16 cellular contexts compared by ENCODE assay signal in genomic region chr6:110033749-110034636, GRCh38. TPM values are rescaled to one million over a fixed set of nuclear protein-coding genes. Genes with fewer than 3 reads are reported as not detected.
DNase-seq lines count a peak whose midpoint lies in the region; ATAC-seq and TF ChIP-seq lines count a peak whose summit lies in the region.
"Had no signal": no experiment of that assay in that cellular context is flagged by ENCODE, and none has a peak within 500 bp of the region (broad histone marks: within the 10 kb centered on the region; RNA-seq: fewer than 3 reads in every experiment).

No MANE protein-coding gene starts in this region.

- no peak overlapping the region for H3K4me2 ChIP-seq in mesendoderm (ENCODE audit: low read length)
- no peak overlapping the region for H3K4me2 ChIP-seq in parathyroid adenoma (ENCODE audit: low read length)
- H3K4me2 ChIP-seq: BLaER1 treated with 17β-estradiol and CSF1 and Interleukin-3, amounts not matched to agents 10 nM and 100 nM had no signal

- no peak overlapping the region for H2BK120ac ChIP-seq in mesendoderm (ENCODE audit: low read depth, low read length)

- no peaks in the 10 kb centered on the region for H3K36me3 ChIP-seq in mesendoderm (ENCODE audit: control insufficient read depth, insufficient read depth, low read length)
- no peaks in the 10 kb centered on the region for H3K36me3 ChIP-seq in parathyroid adenoma (ENCODE audit: control insufficient read depth, insufficient read depth, low read length)
- H3K36me3 ChIP-seq in WERI-Rb-1 = no peaks in the 10 kb centered on the region
- H3K36me3 ChIP-seq in MG63 = no peaks in the 10 kb centered on the region
- H3K36me3 ChIP-seq: BLaER1 treated with 17β-estradiol and CSF1 and Interleukin-3, amounts not matched to agents 10 nM and 100 nM had no signal

- no peaks in the 10 kb centered on the region for H3K79me1 ChIP-seq in mesendoderm (ENCODE audit: low read length)

- H3K9ac ChIP-seq in mesendoderm (ENCODE audit: low read length) = no peak overlapping the region
- no peak overlapping the region for H3K9ac ChIP-seq in parathyroid adenoma
- H3K9ac ChIP-seq: BLaER1 treated with 17β-estradiol and CSF1 and Interleukin-3, amounts not matched to agents 10 nM and 100 nM; GM23248 had no signal

- ATAC-seq in natural killer cell treated with Interleukin-12 subunit alpha and Interleukin-12 subunit beta and Interleukin-15 and Interleukin-18, amount 100 ng/mL, for 72 hours = peak; percentile 20 to 32
- no peak for ATAC-seq in natural killer cell
- ATAC-seq in stimulated activated naive CD8-positive, alpha-beta T cell treated with anti-CD3 and anti-CD28 coated beads, Interleukin-15, amount 100 ng/mL, for 72 hours = no peak

- H3K4me1 Mint-ChIP-seq in natural killer cell treated with Interleukin-12 subunit alpha and Interleukin-12 subunit beta and Interleukin-15 and Interleukin-18, amount 100 ng/mL, for 72 hours (ENCODE audit: low read depth in 2 of 2) = peaks cover 5 to 8% of the 10 kb centered on the region in 2 donors
- peaks cover 6 to 11% of the 10 kb centered on the region in 2 donors for H3K4me1 Mint-ChIP-seq in natural killer cell
- peaks cover 20% of the 10 kb centered on the region for H3K4me1 Mint-ChIP-seq in stimulated activated naive CD8-positive, alpha-beta T cell treated with anti-CD3 and anti-CD28 coated beads, Interleukin-15, amount 100 ng/mL, for 72 hours

- H3K27ac Mint-ChIP-seq in natural killer cell treated with Interleukin-12 subunit alpha and Interleukin-12 subunit beta and Interleukin-15 and Interleukin-18, amount 100 ng/mL, for 72 hours = peak overlapping the region in 1 of 2 donors; percentile 13
- H3K27ac Mint-ChIP-seq in natural killer cell = peak overlapping the region in 1 of 2 donors; percentile 7
- H3K27ac Mint-ChIP-seq in stimulated activated naive CD8-positive, alpha-beta T cell treated with anti-CD3 and anti-CD28 coated beads, Interleukin-15, amount 100 ng/mL, for 72 hours = peak overlapping the region in 1 of 2 donors; percentile 81
- H3K27ac Mint-ChIP-seq: CD4-positive, CD25-positive, alpha-beta regulatory T cell had no signal

- intact Hi-C loops in natural killer cell (cut with micrococcal nuclease) = no loop called here

- H3K27me3 ChIP-seq in mesendoderm (ENCODE audit: insufficient read depth, low read length, poor library complexity) = no peaks in the 10 kb centered on the region
- H3K27me3 ChIP-seq in parathyroid adenoma (ENCODE audit: control insufficient read depth, insufficient read depth, low read length) = no peaks in the 10 kb centered on the region
- no peaks in the 10 kb centered on the region for H3K27me3 ChIP-seq in WERI-Rb-1 (ENCODE audit: insufficient read depth, low read depth, severe bottlenecking)
- no peaks in the 10 kb centered on the region for H3K27me3 ChIP-seq in MG63
- H3K27me3 ChIP-seq: BLaER1 treated with 17β-estradiol and CSF1 and Interleukin-3, amounts not matched to agents 10 nM and 100 nM had no signal

- TF ChIP-seq CTCF in natural killer cell (IDR thresholded peaks at IDR 0.05) (no peak), parathyroid adenoma (IDR thresholded peaks at IDR 0.05) (no peak), WERI-Rb-1 (IDR thresholded peaks at IDR 0.05; ENCODE audit: low read depth, low read length) (no peak)

- no CpG with 5 or more reads among the region's 10 CpGs for WGBS in mesendoderm (ENCODE audit: extremely low coverage, insufficient coverage, low lambda C conversion rate)

- peak overlapping the region; percentile 60 for H2AFZ ChIP-seq in parathyroid adenoma
- H2AFZ ChIP-seq: GM23248 had no signal

- H3K18ac ChIP-seq in mesendoderm (ENCODE audit: low read length) = no peak overlapping the region

- H3K4me3 ChIP-seq in mesendoderm (ENCODE audit: low read length) (no peak overlapping the region), parathyroid adenoma (ENCODE audit: low read depth, low read length) (no peak overlapping the region), WERI-Rb-1 (ENCODE audit: low read depth, low read length) (no peak overlapping the region), MG63 (no peak overlapping the region)
- H3K4me3 ChIP-seq: BLaER1 treated with 17β-estradiol and CSF1 and Interleukin-3, amounts not matched to agents 10 nM and 100 nM; GM23248 had no signal

- H3K27ac ChIP-seq in mesendoderm (ENCODE audit: low read depth, low read length) = no peak overlapping the region
- no peak overlapping the region for H3K27ac ChIP-seq in parathyroid adenoma
- no peak overlapping the region for H3K27ac ChIP-seq in WERI-Rb-1
- H3K27ac ChIP-seq: BLaER1 treated with 17β-estradiol and CSF1 and Interleukin-3, amounts not matched to agents 10 nM and 100 nM; GM23248 had no signal

- H4K5ac ChIP-seq in mesendoderm (ENCODE audit: low read length) = no peak overlapping the region

- no peak overlapping the region for H3K56ac ChIP-seq in mesendoderm (ENCODE audit: low read length)

- H3K36me3 Mint-ChIP-seq in natural killer cell treated with Interleukin-12 subunit alpha and Interleukin-12 subunit beta and Interleukin-15 and Interleukin-18, amount 100 ng/mL, for 72 hours = no peaks in the 10 kb centered on the region
- H3K36me3 Mint-ChIP-seq in natural killer cell = no peaks in the 10 kb centered on the region
- H3K36me3 Mint-ChIP-seq: CD4-positive, CD25-positive, alpha-beta regulatory T cell had no signal

- no peak overlapping the region for H2BK15ac ChIP-seq in mesendoderm (replicated peaks; ENCODE audit: low read depth)

- no peaks in the 10 kb centered on the region for H3K9me3 Mint-ChIP-seq in natural killer cell treated with Interleukin-12 subunit alpha and Interleukin-12 subunit beta and Interleukin-15 and Interleukin-18, amount 100 ng/mL, for 72 hours
- H3K9me3 Mint-ChIP-seq in natural killer cell = no peaks in the 10 kb centered on the region
- no peaks in the 10 kb centered on the region for H3K9me3 Mint-ChIP-seq in stimulated activated naive CD8-positive, alpha-beta T cell treated with anti-CD3 and anti-CD28 coated beads, Interleukin-15, amount 100 ng/mL, for 72 hours
- H3K9me3 Mint-ChIP-seq: CD4-positive, CD25-positive, alpha-beta regulatory T cell had no signal

- no peak for DNase-seq in natural killer cell treated with Interleukin-12 subunit alpha and Interleukin-12 subunit beta and Interleukin-15 and Interleukin-18, amount 100 ng/mL, for 72 hours (ENCODE audit: low spot score)
- DNase-seq in natural killer cell (no peak), mesendoderm (no peak), NCI-H510A treated with DMSO at 0.1 percent for 48 hours (lab: John Stamatoyannopoulos, UW) (no peak), WERI-Rb-1 (no peak), MG63 (no peak)
- no peak for DNase-seq in stimulated activated naive CD8-positive, alpha-beta T cell treated with anti-CD3 and anti-CD28 coated beads, Interleukin-15, amount 100 ng/mL, for 72 hours
- DNase-seq: ACHN; CD4-positive, CD25-positive, alpha-beta regulatory T cell; DMS53; GM23248; H7 had no signal

- no peak overlapping the region for H2AK5ac ChIP-seq in mesendoderm (ENCODE audit: low read length)

- no peaks in the 10 kb centered on the region for H3K27me3 Mint-ChIP-seq in natural killer cell treated with Interleukin-12 subunit alpha and Interleukin-12 subunit beta and Interleukin-15 and Interleukin-18, amount 100 ng/mL, for 72 hours
- no peaks in the 10 kb centered on the region for H3K27me3 Mint-ChIP-seq in natural killer cell (ENCODE audit: low read depth in 2 of 2)
- H3K27me3 Mint-ChIP-seq in stimulated activated naive CD8-positive, alpha-beta T cell treated with anti-CD3 and anti-CD28 coated beads, Interleukin-15, amount 100 ng/mL, for 72 hours = no peaks in the 10 kb centered on the region
- H3K27me3 Mint-ChIP-seq: CD4-positive, CD25-positive, alpha-beta regulatory T cell had no signal

- no peak overlapping the region for H3K4me3 Mint-ChIP-seq in natural killer cell treated with Interleukin-12 subunit alpha and Interleukin-12 subunit beta and Interleukin-15 and Interleukin-18, amount 100 ng/mL, for 72 hours
- H3K4me3 Mint-ChIP-seq in natural killer cell = no peak overlapping the region
- no peak overlapping the region for H3K4me3 Mint-ChIP-seq in stimulated activated naive CD8-positive, alpha-beta T cell treated with anti-CD3 and anti-CD28 coated beads, Interleukin-15, amount 100 ng/mL, for 72 hours
- H3K4me3 Mint-ChIP-seq: CD4-positive, CD25-positive, alpha-beta regulatory T cell had no signal

- H4K8ac ChIP-seq in mesendoderm (ENCODE audit: low read depth, low read length) = no peak overlapping the region

- no peaks in the 10 kb centered on the region for H3K4me1 ChIP-seq in mesendoderm (ENCODE audit: control insufficient read depth, low read depth, low read length)
- H3K4me1 ChIP-seq in parathyroid adenoma = peaks cover 5% of the 10 kb centered on the region

- no peak overlapping the region for H3K23ac ChIP-seq in mesendoderm (ENCODE audit: low read length)

- no peaks in the 10 kb centered on the region for H3K9me3 ChIP-seq in parathyroid adenoma (ENCODE audit: control insufficient read depth, low read length)
- no peaks in the 10 kb centered on the region for H3K9me3 ChIP-seq in WERI-Rb-1 (ENCODE audit: severe bottlenecking)
- no peaks in the 10 kb centered on the region for H3K9me3 ChIP-seq in MG63
- H3K9me3 ChIP-seq: BLaER1 treated with 17β-estradiol and CSF1 and Interleukin-3, amounts not matched to agents 10 nM and 100 nM had no signal

- H3K79me2 ChIP-seq in mesendoderm (ENCODE audit: control insufficient read depth, insufficient read depth, low read length) (no peaks in the 10 kb centered on the region), parathyroid adenoma (no peaks in the 10 kb centered on the region)

- H3K4ac ChIP-seq in mesendoderm (ENCODE audit: low read depth, low read length) = peak overlapping the region; percentile 71

- no peak overlapping the region for H2BK5ac ChIP-seq in mesendoderm (ENCODE audit: low read length)

RNA-seq across cellular contexts. Expression of gene GPR6, which starts 55.9 kb away (rescaled TPM):
- total RNA-seq in natural killer cell treated with Interleukin-12 subunit alpha and Interleukin-12 subunit beta and Interleukin-15 and Interleukin-18, amount 100 ng/mL, for 72 hours = not detected
- total RNA-seq in natural killer cell = not detected
- 0.60 TPM for polyA plus RNA-seq in mesendoderm (2013, experiment 1 of 2)
- polyA plus RNA-seq in mesendoderm (2013, experiment 2 of 2) = 0.45 TPM
- total RNA-seq in MG63 (2014; rRNA removed; shearing (Covaris generic); ENCODE audit: low replicate concordance) = not detected in 2 replicates
- total RNA-seq: A172; CD4-positive, CD25-positive, alpha-beta regulatory T cell; GM23248; HT-29 had no signal
- polyA plus RNA-seq: CD4-positive, CD25-positive, alpha-beta regulatory T cell; GM23248 had no signal

Comparison
In these comparisons a context has a peak if more than half of its experiments do, and no peak if none do; other contexts are left out.
1. ATAC-seq: peak in natural killer cell treated with Interleukin-12 subunit alpha and Interleukin-12 subunit beta and Interleukin-15 and Interleukin-18, amount 100 ng/mL, for 72 hours (2 of 2); none in natural killer cell (0 of 3) and stimulated activated naive CD8-positive, alpha-beta T cell treated with anti-CD3 and anti-CD28 coated beads, Interleukin-15, amount 100 ng/mL, for 72 hours (single experiment).